8 cellular contexts compared by ENCODE assay signal in genomic region chr18:3441290-3441689, GRCh38. TPM values are rescaled to one million over a fixed set of nuclear protein-coding genes. Genes with fewer than 3 reads are reported as not detected.
DNase-seq lines count a peak whose midpoint lies in the region; ATAC-seq and TF ChIP-seq lines count a peak whose summit lies in the region.

No MANE protein-coding gene starts in this region.

- DNase-seq in A673 (ENCODE audit: low spot score): peak; percentile 74
- peak; percentile 75 for DNase-seq in H4 (ENCODE audit: low spot score)
- peak; percentile 38 for DNase-seq in WTC11 (ENCODE audit: low spot score)
- peak; percentile 13 to 21 (median 17) for DNase-seq in immature natural killer cell
- no peak for DNase-seq in NCI-H226
- DNase-seq in cerebellar nuclear complex (lab: John Stamatoyannopoulos, UW): no peak

- H3K4me1 ChIP-seq in A673 (ENCODE audit: insufficient read depth, low read length, poor library complexity, severe bottlenecking): peaks cover 18% of the 10 kb centered on the region

- no peaks in the 10 kb centered on the region for H3K9me3 ChIP-seq in A673 (ENCODE audit: low read depth, low read length, poor library complexity, severe bottlenecking)

- CTCF ChIA-PET in A673 (lab: Charles Lee) (no interaction called here), WTC11 (lab: Charles Lee) (interaction anchor here (0.9 to 2.2 kb wide), 6 partner anchors 14 to 330 kb away, joined by 4 to 10 read pairs (median 7); no protein-coding TSS in a partner anchor)

- H3K27ac ChIP-seq in A673 (ENCODE audit: low read depth, low read length, poor library complexity, severe bottlenecking): no peak overlapping the region

- no peak overlapping the region for H3K4me3 Mint-ChIP-seq in WTC11
- H3K4me3 Mint-ChIP-seq in immature natural killer cell: no peak overlapping the region

- no TSS peak for BruUV-seq in A673 (replicated peaks; lab: Mats Ljungman, UMichigan)

- POLR2A ChIA-PET in A673 (lab: Charles Lee; ENCODE audit: low non-redundant PET) (no interaction called here), WTC11 (lab: Charles Lee) (no interaction called here)

- no peaks in the 10 kb centered on the region for H3K27me3 ChIP-seq in A673 (replicated peaks; ENCODE audit: insufficient read depth, low read depth, low read length, poor library complexity)

- H3K27me3 Mint-ChIP-seq in WTC11 (ENCODE audit: low read depth) (no peaks in the 10 kb centered on the region), immature natural killer cell (ENCODE audit: low read depth in 3 of 3) (peaks cover 3 to 9% (median 6%) of the 10 kb centered on the region in 3 donors)

- H3K4me1 Mint-ChIP-seq in WTC11: peaks cover 46% of the 10 kb centered on the region
- no peaks in the 10 kb centered on the region for H3K4me1 Mint-ChIP-seq in immature natural killer cell

- no peaks in the 10 kb centered on the region for H3K9me3 Mint-ChIP-seq in WTC11
- no peaks in the 10 kb centered on the region for H3K9me3 Mint-ChIP-seq in immature natural killer cell

- H3K36me3 Mint-ChIP-seq in WTC11: no peaks in the 10 kb centered on the region
- no peaks in the 10 kb centered on the region for H3K36me3 Mint-ChIP-seq in immature natural killer cell

- no peaks in the 10 kb centered on the region for H3K36me3 ChIP-seq in A673 (ENCODE audit: insufficient read depth, low read length, poor library complexity, severe bottlenecking)

- peak overlapping the region; percentile 52; the same call in 1 of the 2 replicates for H3K27ac Mint-ChIP-seq in WTC11
- H3K27ac Mint-ChIP-seq in immature natural killer cell: no peak overlapping the region

- intact Hi-C loops in A673 (cut with micrococcal nuclease; ENCODE audit: unreplicated experiment): no loop called here

- ATAC-seq in WTC11: peak; percentile 92
- no peak for ATAC-seq in HG03439 (IDR thresholded peaks at IDR 0.05; ENCODE audit: unreplicated experiment)
- no peak for ATAC-seq in GM19467 (IDR thresholded peaks at IDR 0.05; ENCODE audit: unreplicated experiment)

- H3K4me3 ChIP-seq in A673 (ENCODE audit: low read depth, low read length, poor library complexity, severe bottlenecking): no peak overlapping the region

- TF ChIP-seq CTCF in A673 (conservative IDR thresholded peaks at IDR 0.05; ENCODE audit: low read depth, low read length) (peak; percentile 63), WTC11 (IDR thresholded peaks at IDR 0.05) (no peak)

TF ChIP-seq in WTC11, 78 proteins besides CTCF, POLR2A, EP300 and RAD21:
- TF ChIP-seq GTF2I (CRISPR knock-in tag; conservative IDR thresholded peaks at IDR 0.05) (no peak), USF2 (CRISPR knock-in tag; IDR thresholded peaks at IDR 0.05) (no peak), E2F1 (CRISPR knock-in tag; IDR thresholded peaks at IDR 0.05) (no peak), SP1 (CRISPR knock-in tag; conservative IDR thresholded peaks at IDR 0.05) (no peak), NR2C2 (CRISPR knock-in tag; IDR thresholded peaks at IDR 0.05) (no peak), ZNF671 (CRISPR knock-in tag; IDR thresholded peaks at IDR 0.05) (no peak), GABPB1 (CRISPR knock-in tag; IDR thresholded peaks at IDR 0.05) (no peak), ZBTB21 (CRISPR knock-in tag; IDR thresholded peaks at IDR 0.05; ENCODE audit: borderline replicate concordance) (no peak), ZNF263 (CRISPR knock-in tag; IDR thresholded peaks at IDR 0.05; ENCODE audit: low read depth) (no peak), ZNF121 (CRISPR knock-in tag; IDR thresholded peaks at IDR 0.05) (no peak), CREM (CRISPR knock-in tag; IDR thresholded peaks at IDR 0.05) (no peak)
- TF ChIP-seq, protein P1, sequence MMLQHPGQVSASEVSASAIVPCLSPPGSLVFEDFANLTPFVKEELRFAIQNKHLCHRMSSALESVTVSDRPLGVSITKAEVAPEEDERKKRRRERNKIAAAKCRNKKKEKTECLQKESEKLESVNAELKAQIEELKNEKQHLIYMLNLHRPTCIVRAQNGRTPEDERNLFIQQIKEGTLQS (CRISPR knock-in tag; conservative IDR thresholded peaks at IDR 0.05): no peak
- TF ChIP-seq, protein P2, sequence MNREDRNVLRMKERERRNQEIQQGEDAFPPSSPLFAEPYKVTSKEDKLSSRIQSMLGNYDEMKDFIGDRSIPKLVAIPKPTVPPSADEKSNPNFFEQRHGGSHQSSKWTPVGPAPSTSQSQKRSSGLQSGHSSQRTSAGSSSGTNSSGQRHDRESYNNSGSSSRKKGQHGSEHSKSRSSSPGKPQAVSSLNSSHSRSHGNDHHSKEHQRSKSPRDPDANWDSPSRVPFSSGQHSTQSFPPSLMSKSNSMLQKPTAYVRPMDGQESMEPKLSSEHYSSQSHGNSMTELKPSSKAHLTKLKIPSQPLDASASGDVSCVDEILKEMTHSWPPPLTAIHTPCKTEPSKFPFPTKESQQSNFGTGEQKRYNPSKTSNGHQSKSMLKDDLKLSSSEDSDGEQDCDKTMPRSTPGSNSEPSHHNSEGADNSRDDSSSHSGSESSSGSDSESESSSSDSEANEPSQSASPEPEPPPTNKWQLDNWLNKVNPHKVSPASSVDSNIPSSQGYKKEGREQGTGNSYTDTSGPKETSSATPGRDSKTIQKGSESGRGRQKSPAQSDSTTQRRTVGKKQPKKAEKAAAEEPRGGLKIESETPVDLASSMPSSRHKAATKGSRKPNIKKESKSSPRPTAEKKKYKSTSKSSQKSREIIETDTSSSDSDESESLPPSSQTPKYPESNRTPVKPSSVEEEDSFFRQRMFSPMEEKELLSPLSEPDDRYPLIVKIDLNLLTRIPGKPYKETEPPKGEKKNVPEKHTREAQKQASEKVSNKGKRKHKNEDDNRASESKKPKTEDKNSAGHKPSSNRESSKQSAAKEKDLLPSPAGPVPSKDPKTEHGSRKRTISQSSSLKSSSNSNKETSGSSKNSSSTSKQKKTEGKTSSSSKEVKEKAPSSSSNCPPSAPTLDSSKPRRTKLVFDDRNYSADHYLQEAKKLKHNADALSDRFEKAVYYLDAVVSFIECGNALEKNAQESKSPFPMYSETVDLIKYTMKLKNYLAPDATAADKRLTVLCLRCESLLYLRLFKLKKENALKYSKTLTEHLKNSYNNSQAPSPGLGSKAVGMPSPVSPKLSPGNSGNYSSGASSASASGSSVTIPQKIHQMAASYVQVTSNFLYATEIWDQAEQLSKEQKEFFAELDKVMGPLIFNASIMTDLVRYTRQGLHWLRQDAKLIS (CRISPR knock-in tag; IDR thresholded peaks at IDR 0.05; ENCODE audit: borderline replicate concordance): no peak
- TF ChIP-seq, protein P3, sequence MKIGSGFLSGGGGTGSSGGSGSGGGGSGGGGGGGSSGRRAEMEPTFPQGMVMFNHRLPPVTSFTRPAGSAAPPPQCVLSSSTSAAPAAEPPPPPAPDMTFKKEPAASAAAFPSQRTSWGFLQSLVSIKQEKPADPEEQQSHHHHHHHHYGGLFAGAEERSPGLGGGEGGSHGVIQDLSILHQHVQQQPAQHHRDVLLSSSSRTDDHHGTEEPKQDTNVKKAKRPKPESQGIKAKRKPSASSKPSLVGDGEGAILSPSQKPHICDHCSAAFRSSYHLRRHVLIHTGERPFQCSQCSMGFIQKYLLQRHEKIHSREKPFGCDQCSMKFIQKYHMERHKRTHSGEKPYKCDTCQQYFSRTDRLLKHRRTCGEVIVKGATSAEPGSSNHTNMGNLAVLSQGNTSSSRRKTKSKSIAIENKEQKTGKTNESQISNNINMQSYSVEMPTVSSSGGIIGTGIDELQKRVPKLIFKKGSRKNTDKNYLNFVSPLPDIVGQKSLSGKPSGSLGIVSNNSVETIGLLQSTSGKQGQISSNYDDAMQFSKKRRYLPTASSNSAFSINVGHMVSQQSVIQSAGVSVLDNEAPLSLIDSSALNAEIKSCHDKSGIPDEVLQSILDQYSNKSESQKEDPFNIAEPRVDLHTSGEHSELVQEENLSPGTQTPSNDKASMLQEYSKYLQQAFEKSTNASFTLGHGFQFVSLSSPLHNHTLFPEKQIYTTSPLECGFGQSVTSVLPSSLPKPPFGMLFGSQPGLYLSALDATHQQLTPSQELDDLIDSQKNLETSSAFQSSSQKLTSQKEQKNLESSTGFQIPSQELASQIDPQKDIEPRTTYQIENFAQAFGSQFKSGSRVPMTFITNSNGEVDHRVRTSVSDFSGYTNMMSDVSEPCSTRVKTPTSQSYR (CRISPR knock-in tag; IDR thresholded peaks at IDR 0.05): no peak
- TF ChIP-seq, protein P4, sequence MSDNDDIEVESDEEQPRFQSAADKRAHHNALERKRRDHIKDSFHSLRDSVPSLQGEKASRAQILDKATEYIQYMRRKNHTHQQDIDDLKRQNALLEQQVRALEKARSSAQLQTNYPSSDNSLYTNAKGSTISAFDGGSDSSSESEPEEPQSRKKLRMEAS (CRISPR knock-in tag; IDR thresholded peaks at IDR 0.05): no peak
TF ChIP-seq in WTC11: peak in this region for 0.

RNA-seq across cellular contexts. Expression of gene TGIF1, which starts 8.7 kb away (rescaled TPM):
- total RNA-seq in A673 (2021): 86.9 and 98.3 TPM in 2 replicates
- total RNA-seq in H4 (2014; rRNA removed; shearing (Covaris generic)): 126 and 127 TPM in 2 replicates
- 201 to 210 TPM (median 206 TPM) in 3 replicates for total RNA-seq in WTC11 (2021)
- polyA plus RNA-seq in immature natural killer cell: 10 to 100 TPM; 16.0 to 31.7 (median 18.3) TPM

Comparison
In these comparisons a context has a peak if more than half of its experiments do, and no peak if none do; other contexts are left out.
1. DNase-seq: peak in A673 (single experiment), H4 (single experiment), WTC11 (single experiment) and immature natural killer cell (3 of 3); none in NCI-H226 (single experiment) and cerebellar nuclear complex (0 of 2).